29 cellular contexts compared by ENCODE assay signal in the genomic region with DNA sequence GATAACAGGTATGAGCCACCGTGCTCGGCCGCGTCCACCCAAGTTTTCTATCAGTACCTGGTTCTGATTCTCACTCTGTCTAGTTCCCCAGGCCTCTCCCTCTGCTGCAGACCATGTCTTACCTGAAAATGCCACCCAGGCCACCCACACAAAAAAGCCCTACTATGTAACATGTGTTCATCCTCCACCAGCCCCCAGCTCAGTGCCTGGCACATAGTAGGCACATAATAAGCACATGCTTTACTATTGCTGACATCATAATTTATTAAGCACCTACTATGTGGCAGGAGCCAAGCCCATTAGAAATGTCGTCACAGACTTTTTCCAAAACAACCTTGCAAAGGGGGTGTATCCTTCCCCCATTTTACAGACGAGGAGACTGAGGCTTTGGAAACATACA. TPM values are rescaled to one million over a fixed set of nuclear protein-coding genes. Genes with fewer than 3 reads are reported as not detected.
"Had no signal": no experiment of that assay in that cellular context is flagged by ENCODE, and none has a peak within 500 bp of the region (broad histone marks: within the 10 kb centered on the region; RNA-seq: fewer than 3 reads in every experiment).

No MANE protein-coding gene starts in this region.

- H3K36me3 Mint-ChIP-seq: activated naive CD4-positive, alpha-beta T cell treated with anti-CD3 and anti-CD28 coated beads, Interleukin-2, amount 50 U/mL, for 72 hours; stimulated activated naive B cell treated with anti-CD40 and anti-IgM and Interleukin-4, amounts not matched to agents 10 μg/mL and 1 μg/mL and 100 μg/mL, for 72 hours; type B pancreatic cell had no signal

- H3K4me1 ChIP-seq: psoas muscle had no signal

- H3K4me3 ChIP-seq: adrenal gland, ascending aorta, colonic mucosa, esophagus squamous epithelium, gastroesophageal sphincter, mucosa of descending colon, psoas muscle, right atrium auricular region, skin epidermis had no signal

- DNase-seq: activated CD4-positive, alpha-beta T cell treated with anti-CD3 and anti-CD28 coated beads, Interleukin-2, amount 50 U/mL, for 1 hour; activated CD4-positive, CD25-positive, alpha-beta regulatory T cell treated with anti-CD3 and anti-CD28 coated beads, Interleukin-2, amount 50 U/mL, for 72 hours; activated T-cell treated with anti-CD3 and anti-CD28 coated beads, Interleukin-2, amount 50 U/mL, for 1 hour; adrenal gland; brain microvascular endothelial cell; caudate nucleus; colonic mucosa; endodermal cell; esophagus squamous epithelium; head of caudate nucleus; hypothalamus; left cardiac atrium; mesendoderm; mucosa of descending colon; psoas muscle; stimulated activated naive B cell treated with anti-CD40 and anti-IgM and Interleukin-4, amounts not matched to agents 10 μg/mL and 1 μg/mL and 100 μg/mL, for 72 hours; WERI-Rb-1 had no signal

- H3K27ac Mint-ChIP-seq: activated naive CD4-positive, alpha-beta T cell treated with anti-CD3 and anti-CD28 coated beads, Interleukin-2, amount 50 U/mL, for 72 hours; activated T-helper 17 cell treated with anti-CD3 and anti-CD28 coated beads, Interleukin-2, amount 50 U/mL, for 72 hours; endodermal cell; stimulated activated naive B cell treated with anti-CD40 and anti-IgM and Interleukin-4, amounts not matched to agents 10 μg/mL and 1 μg/mL and 100 μg/mL, for 72 hours had no signal

- H3K36me3 ChIP-seq: adrenal gland, ascending aorta, brain microvascular endothelial cell, colonic mucosa, esophagus squamous epithelium, gastroesophageal sphincter, right atrium auricular region, WERI-Rb-1 had no signal

- FAIRE-seq: islet of Langerhans, TTC549 had no signal

- ATAC-seq: activated naive CD4-positive, alpha-beta T cell treated with anti-CD3 and anti-CD28 coated beads, Interleukin-2, amount 50 U/mL, for 72 hours; activated T-helper 17 cell treated with anti-CD3 and anti-CD28 coated beads, Interleukin-2, amount 50 U/mL, for 72 hours; gastroesophageal sphincter; left cardiac atrium; mucosa of descending colon; psoas muscle; SK-N-SH treated with all-trans-retinoic acid at 6 μM for 48 hours; stimulated activated naive B cell treated with anti-CD40 and anti-IgM and Interleukin-4, amounts not matched to agents 10 μg/mL and 1 μg/mL and 100 μg/mL, for 72 hours had no signal

- H3K27me3 ChIP-seq: adrenal gland, ascending aorta, brain microvascular endothelial cell, colonic mucosa, gastroesophageal sphincter, right atrium auricular region had no signal

- H3K9me3 Mint-ChIP-seq: activated naive CD4-positive, alpha-beta T cell treated with anti-CD3 and anti-CD28 coated beads, Interleukin-2, amount 50 U/mL, for 72 hours; activated T-helper 17 cell treated with anti-CD3 and anti-CD28 coated beads, Interleukin-2, amount 50 U/mL, for 72 hours; endodermal cell; neural crest cell; type B pancreatic cell had no signal

- H3K27ac ChIP-seq: brain microvascular endothelial cell, colonic mucosa, psoas muscle, right atrium auricular region, WERI-Rb-1 had no signal

- H3K9me3 ChIP-seq: adrenal gland, ascending aorta, colonic mucosa, esophagus squamous epithelium, gastroesophageal sphincter, mucosa of descending colon, psoas muscle, right atrium auricular region had no signal

- H3K4me3 Mint-ChIP-seq: activated T-helper 17 cell treated with anti-CD3 and anti-CD28 coated beads, Interleukin-2, amount 50 U/mL, for 72 hours; endodermal cell; neural crest cell; stimulated activated naive B cell treated with anti-CD40 and anti-IgM and Interleukin-4, amounts not matched to agents 10 μg/mL and 1 μg/mL and 100 μg/mL, for 72 hours; type B pancreatic cell had no signal

RNA-seq across cellular contexts. Expression of a gene that starts 37.8 kb away (rescaled TPM):
- total RNA-seq: activated naive CD4-positive, alpha-beta T cell treated with anti-CD3 and anti-CD28 coated beads, Interleukin-2, amount 50 U/mL, for 72 hours; activated T-helper 17 cell treated with anti-CD3 and anti-CD28 coated beads, Interleukin-2, amount 50 U/mL, for 72 hours; endodermal cell; T-helper 2 cell treated with Interferon-gamma antibody and Interleukin-4, amounts not matched to agents 100 ng/mL and 5 ng/mL, for 36 hours had no signal
